1 cellular context compared by ENCODE assay signal in the genomic region with DNA sequence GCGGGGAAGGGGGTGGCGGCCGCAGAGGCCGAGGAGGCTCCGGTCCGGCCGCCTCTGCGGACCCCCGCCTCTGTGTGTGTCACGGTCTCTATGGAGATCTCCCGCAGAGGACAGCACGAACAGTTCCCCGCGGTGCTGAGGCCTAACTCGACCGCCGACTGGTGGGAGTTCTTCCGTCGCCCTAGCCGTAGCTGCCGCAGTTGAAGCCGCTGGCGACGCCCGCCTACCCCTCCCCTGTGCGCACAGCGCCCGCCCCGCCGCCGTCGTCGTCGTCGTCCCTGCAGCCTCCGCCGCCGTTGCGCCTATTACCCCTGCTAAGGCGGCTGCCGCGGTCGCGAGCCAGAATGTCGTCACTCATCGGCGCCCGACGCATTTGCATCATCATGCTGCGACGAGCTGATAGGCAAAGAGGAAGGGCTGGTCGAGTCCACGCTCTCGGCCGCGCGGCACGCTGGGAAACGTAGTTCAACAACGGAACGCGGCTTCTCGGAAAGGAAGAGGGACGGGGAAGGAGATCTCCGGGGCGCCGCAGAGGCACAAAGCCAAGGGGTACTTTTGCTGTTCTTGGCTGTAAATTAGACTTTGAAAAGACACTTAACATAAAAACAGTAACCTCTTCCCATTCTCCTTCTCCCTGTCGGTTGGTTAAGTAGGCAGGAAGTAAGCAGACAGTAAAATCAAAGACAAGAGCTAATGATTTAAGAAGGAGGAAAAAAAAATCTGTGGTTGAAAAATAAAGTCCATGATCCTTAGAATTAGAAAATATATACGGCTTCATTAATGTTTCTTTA.
A peak's percentile ranks its signal among the peaks of the same experiment; 100 is the strongest.
TF ChIP-seq lines count a peak whose summit lies in the region.

Gene NUP153, minus strand, starts transcription at position 346 of the 791 bp plus-strand sequence. CDS start 538 bp downstream, outside the sequence.

TF ChIP-seq in HepG2, 621 proteins besides CTCF, POLR2A, EP300 and RAD21 (continued from another document and continues in another):
- 0 out of 2 replicates have a peak, but pooled peaks have one; percentile 56 for TF ChIP-seq TEF (CRISPR knock-in tag; IDR thresholded peaks at IDR 0.05)
- TF ChIP-seq HMG20B (CRISPR knock-in tag; conservative IDR thresholded peaks at IDR 0.05) = peak; percentile 83; the same call in 1 of the 2 replicates
- TF ChIP-seq ZNF576 (CRISPR knock-in tag; IDR thresholded peaks at IDR 0.05) = no peak; the same call in 1 of the 2 replicates
- TF ChIP-seq, protein P1, sequence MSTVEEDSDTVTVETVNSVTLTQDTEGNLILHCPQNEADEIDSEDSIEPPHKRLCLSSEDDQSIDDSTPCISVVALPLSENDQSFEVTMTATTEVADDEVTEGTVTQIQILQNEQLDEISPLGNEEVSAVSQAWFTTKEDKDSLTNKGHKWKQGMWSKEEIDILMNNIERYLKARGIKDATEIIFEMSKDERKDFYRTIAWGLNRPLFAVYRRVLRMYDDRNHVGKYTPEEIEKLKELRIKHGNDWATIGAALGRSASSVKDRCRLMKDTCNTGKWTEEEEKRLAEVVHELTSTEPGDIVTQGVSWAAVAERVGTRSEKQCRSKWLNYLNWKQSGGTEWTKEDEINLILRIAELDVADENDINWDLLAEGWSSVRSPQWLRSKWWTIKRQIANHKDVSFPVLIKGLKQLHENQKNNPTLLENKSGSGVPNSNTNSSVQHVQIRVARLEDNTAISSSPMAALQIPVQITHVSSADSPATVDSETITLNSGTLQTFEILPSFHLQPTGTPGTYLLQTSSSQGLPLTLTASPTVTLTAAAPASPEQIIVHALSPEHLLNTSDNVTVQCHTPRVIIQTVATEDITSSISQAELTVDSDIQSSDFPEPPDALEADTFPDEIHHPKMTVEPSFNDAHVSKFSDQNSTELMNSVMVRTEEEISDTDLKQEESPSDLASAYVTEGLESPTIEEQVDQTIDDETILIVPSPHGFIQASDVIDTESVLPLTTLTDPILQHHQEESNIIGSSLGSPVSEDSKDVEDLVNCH (CRISPR knock-in tag; IDR thresholded peaks at IDR 0.05) = no peak; the same call in 1 of the 2 replicates
- TF ChIP-seq CREM (IDR thresholded peaks at IDR 0.05) = peak; percentile 100
- peak; percentile 100 for TF ChIP-seq CREM (CRISPR knock-in tag; IDR thresholded peaks at IDR 0.05)
- peak; percentile 73; the same call in 1 of the 2 replicates for TF ChIP-seq ZNF333 (CRISPR knock-in tag; IDR thresholded peaks at IDR 0.05; ENCODE audit: borderline replicate concordance)
- TF ChIP-seq TCF7 (IDR thresholded peaks at IDR 0.05; ENCODE audit: low read depth) = no peak
- no peak for TF ChIP-seq TCF12 (IDR thresholded peaks at IDR 0.05)
- no peak; the same call in 1 of the 2 replicates for TF ChIP-seq TCF12 (CRISPR knock-in tag; IDR thresholded peaks at IDR 0.05)
- TF ChIP-seq KLF13 (CRISPR knock-in tag; IDR thresholded peaks at IDR 0.05) = no peak
- no peak for TF ChIP-seq ZNF557 (CRISPR knock-in tag; IDR thresholded peaks at IDR 0.05)
- peak; percentile 31; the same call in 1 of the 2 replicates for TF ChIP-seq RFX1 (IDR thresholded peaks at IDR 0.05)
- TF ChIP-seq HMGXB3 (CRISPR knock-in tag; IDR thresholded peaks at IDR 0.05; ENCODE audit: borderline replicate concordance) = peak; percentile 95
- peak; percentile 92; the same call in 1 of the 2 replicates for TF ChIP-seq ZIK1 (CRISPR knock-in tag; IDR thresholded peaks at IDR 0.05; ENCODE audit: borderline replicate concordance, low read depth)
- TF ChIP-seq AHDC1 (CRISPR knock-in tag; IDR thresholded peaks at IDR 0.05; ENCODE audit: borderline replicate concordance) = no peak
- TF ChIP-seq SNAPC5 (CRISPR knock-in tag; IDR thresholded peaks at IDR 0.05; ENCODE audit: borderline replicate concordance) = no peak
- peak; percentile 97; the same call in 1 of the 2 replicates for TF ChIP-seq ZNF383 (CRISPR knock-in tag; IDR thresholded peaks at IDR 0.05; ENCODE audit: borderline replicate concordance)
- TF ChIP-seq ZBTB21 (CRISPR knock-in tag; IDR thresholded peaks at IDR 0.05) = peak; percentile 94
- TF ChIP-seq CENPBD1 (CRISPR knock-in tag; IDR thresholded peaks at IDR 0.05; ENCODE audit: borderline replicate concordance, low read depth) = no peak
- peak; percentile 100 for TF ChIP-seq ZHX2 (IDR thresholded peaks at IDR 0.05; ENCODE audit: low read depth)
- no peak; the same call in none of the 2 replicates for TF ChIP-seq ZHX2 (CRISPR knock-in tag; IDR thresholded peaks at IDR 0.05; ENCODE audit: borderline replicate concordance)
- peak; percentile 78 for TF ChIP-seq NFYB (CRISPR knock-in tag; IDR thresholded peaks at IDR 0.05)
- 0 out of 2 replicates have a peak, but pooled peaks have one; percentile 10 for TF ChIP-seq NFE2L2 (IDR thresholded peaks at IDR 0.05; ENCODE audit: low read length)
- TF ChIP-seq NR2F1 (CRISPR knock-in tag; IDR thresholded peaks at IDR 0.05) = no peak
- TF ChIP-seq, protein P2, sequence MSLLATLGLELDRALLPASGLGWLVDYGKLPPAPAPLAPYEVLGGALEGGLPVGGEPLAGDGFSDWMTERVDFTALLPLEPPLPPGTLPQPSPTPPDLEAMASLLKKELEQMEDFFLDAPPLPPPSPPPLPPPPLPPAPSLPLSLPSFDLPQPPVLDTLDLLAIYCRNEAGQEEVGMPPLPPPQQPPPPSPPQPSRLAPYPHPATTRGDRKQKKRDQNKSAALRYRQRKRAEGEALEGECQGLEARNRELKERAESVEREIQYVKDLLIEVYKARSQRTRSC (CRISPR knock-in tag; IDR thresholded peaks at IDR 0.05; ENCODE audit: low read depth) = no peak
- no peak; the same call in 1 of the 2 replicates for TF ChIP-seq GTF3A (CRISPR knock-in tag; conservative IDR thresholded peaks at IDR 0.05)
- TF ChIP-seq STAG1 (CRISPR knock-in tag; IDR thresholded peaks at IDR 0.05) = peak; percentile 3; the same call in 1 of the 2 replicates
- TF ChIP-seq IKZF4 (CRISPR knock-in tag; IDR thresholded peaks at IDR 0.05; ENCODE audit: borderline replicate concordance, low read depth, not compliant biosample characterization) = peak; percentile 51
